ENCODE assay signal across 13 cellular contexts in the genomic region with DNA sequence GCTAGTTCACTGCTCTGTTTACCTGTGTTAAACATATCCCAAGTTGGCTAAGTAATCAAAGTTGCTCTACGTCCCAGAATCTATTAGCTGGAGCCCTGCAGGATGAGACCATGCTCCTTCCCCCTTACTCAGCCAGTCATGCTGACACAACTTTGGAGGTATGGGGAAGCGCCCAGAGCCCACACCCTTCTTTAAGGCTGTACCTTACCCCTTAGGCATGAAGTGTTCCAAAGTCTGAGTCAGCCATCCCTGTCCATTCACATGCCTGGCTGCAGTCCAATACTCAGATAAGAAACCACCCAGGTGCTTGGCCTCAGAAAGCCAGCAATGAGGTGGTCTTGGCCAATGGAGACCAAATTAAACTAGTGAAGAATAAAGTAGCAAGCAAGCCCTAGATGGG.
DNase-seq lines count a peak whose midpoint lies in the region; ATAC-seq and TF ChIP-seq lines count a peak whose summit lies in the region.
"Had no signal": no experiment of that assay in that cellular context is flagged by ENCODE, and none has a peak within 500 bp of the region (broad histone marks: within the 10 kb centered on the region; RNA-seq: fewer than 3 reads in every experiment).

No MANE protein-coding gene starts in this region.

- H3K4me1 ChIP-seq in mammary epithelial cell (ENCODE audit: insufficient read depth, low read length) (peaks cover 33% of the 10 kb centered on the region), lung (ENCODE audit: control insufficient read depth in 2 of 2, insufficient read depth in 2 of 2, low read length in 2 of 2) (no peaks in the 10 kb centered on the region)

- CTCF ChIA-PET in Calu3 (lab: Charles Lee), result interaction anchor here (0.6 to 2.1 kb wide), 5 partner anchors 24 to 446 kb away, joined by 3 to 6 read pairs (median 4); no protein-coding TSS in a partner anchor
- CTCF ChIA-PET in mammary epithelial cell (lab: Charles Lee; ENCODE audit: low non-redundant PET), result no interaction called here

- TF ChIP-seq CTCF in Calu3 (IDR thresholded peaks at IDR 0.05; ENCODE audit: unreplicated experiment) (no peak), mammary epithelial cell (conservative IDR thresholded peaks at IDR 0.05 in 1 of 2, IDR thresholded peaks at IDR 0.05 in 1 of 2; ENCODE audit: extremely low read depth in 1 of 2, insufficient read depth in 1 of 2, low read depth in 1 of 2, low read length in 2 of 2) (no peak), lung (IDR thresholded peaks at IDR 0.05; ENCODE audit: control extremely low read depth, extremely low read depth) (no peak)

- 0% methylated on average over 2 of the region's 2 CpGs for WGBS in mammary epithelial cell (ENCODE audit: low coverage, missing lambda C conversion rate)
- 74 to 91% methylated on average over 2 of the region's 2 CpGs for WGBS in lung, 2 donors

- H3K27ac ChIP-seq in mammary epithelial cell (ENCODE audit: insufficient read depth, low read depth, low read length) (peak overlapping the region; percentile 97), lung (ENCODE audit: low read depth in 1 of 2, low read length in 1 of 2) (no peak overlapping the region)
- H3K27ac ChIP-seq: coronary artery had no signal

- intact Hi-C loops in Calu3 (cut with micrococcal nuclease; ENCODE audit: unreplicated experiment) (loop anchor here (1.0 to 5.0 kb wide), 4 partner anchors 38 to 552 kb away; no protein-coding TSS in a partner anchor), mammary epithelial cell (cut with micrococcal nuclease) (loop anchor here (1.0 to 5.0 kb wide), 5 partner anchors 120 to 554 kb away; no protein-coding TSS in a partner anchor)

- H3K36me3 Mint-ChIP-seq in Calu3 (ENCODE audit: insufficient read depth, unreplicated experiment), result peaks cover 12% of the 10 kb centered on the region

- H3K4me3 Mint-ChIP-seq in Calu3 (ENCODE audit: low read depth, unreplicated experiment), result no peak overlapping the region

- no peaks in the 10 kb centered on the region for H3K27me3 ChIP-seq in MG63
- no peaks in the 10 kb centered on the region for H3K27me3 ChIP-seq in mammary epithelial cell (ENCODE audit: insufficient read depth, low read length)
- H3K27me3 ChIP-seq in lung (ENCODE audit: control insufficient read depth, insufficient read depth), result no peaks in the 10 kb centered on the region

- no peaks in the 10 kb centered on the region for H3K79me2 ChIP-seq in mammary epithelial cell (ENCODE audit: insufficient read depth, low read length)

- H3K27me3 Mint-ChIP-seq in Calu3 (ENCODE audit: unreplicated experiment), result no peaks in the 10 kb centered on the region

- peak overlapping the region; percentile 85 for H3K27ac Mint-ChIP-seq in Calu3 (ENCODE audit: unreplicated experiment)

- BruUV-seq in Calu3 (replicated peaks; lab: Mats Ljungman, UMichigan) (no TSS peak), mammary epithelial cell (replicated peaks; lab: Mats Ljungman, UMichigan) (no TSS peak)

- H3K9me3 ChIP-seq in MG63, result no peaks in the 10 kb centered on the region
- no peaks in the 10 kb centered on the region for H3K9me3 ChIP-seq in mammary epithelial cell (replicated peaks; ENCODE audit: insufficient read depth, low read length)
- no peaks in the 10 kb centered on the region for H3K9me3 ChIP-seq in lung (ENCODE audit: control insufficient read depth in 2 of 2, insufficient read depth in 1 of 2, low read length in 1 of 2)

- no peaks in the 10 kb centered on the region for H3K36me3 ChIP-seq in MG63
- no peaks in the 10 kb centered on the region for H3K36me3 ChIP-seq in mammary epithelial cell (ENCODE audit: insufficient read depth, low read length)
- no peaks in the 10 kb centered on the region for H3K36me3 ChIP-seq in lung (ENCODE audit: control insufficient read depth in 2 of 2, insufficient read depth in 2 of 2, low read length in 2 of 2)

- no peaks in the 10 kb centered on the region for H4K20me1 ChIP-seq in mammary epithelial cell (ENCODE audit: insufficient read depth, low read length)

- DNase-seq in Calu3, result peak; percentile 91
- peak; percentile 57 for DNase-seq in MG63
- peak; percentile 97 for DNase-seq in mammary epithelial cell
- no peak for DNase-seq in lung (ENCODE audit: low spot score)
- no peak for DNase-seq in KG1 (lab: John Stamatoyannopoulos, UW)
- no peak for DNase-seq in hypothalamus (lab: John Stamatoyannopoulos, UW)
- DNase-seq: activated CD4-positive, alpha-beta T cell treated with anti-CD3 and anti-CD28 coated beads, Interleukin-2, amount 50 U/mL, for 1 hour; foreskin melanocyte; NCI-H524; SW 1271 had no signal

- peak overlapping the region; percentile 58 for H3K4me2 ChIP-seq in mammary epithelial cell (ENCODE audit: insufficient read depth, low read depth, low read length)

- peak overlapping the region; percentile 33 for H2AFZ ChIP-seq in mammary epithelial cell (ENCODE audit: low read depth, low read length)

- peaks cover 52% of the 10 kb centered on the region for H3K4me1 Mint-ChIP-seq in Calu3 (ENCODE audit: low read depth, unreplicated experiment)

- ATAC-seq in lung (ENCODE audit: insufficient read depth, low FRiP score) (peak; percentile 20), HG03095 (IDR thresholded peaks at IDR 0.05; ENCODE audit: unreplicated experiment) (no peak), GM21529 (IDR thresholded peaks at IDR 0.05; ENCODE audit: unreplicated experiment) (no peak)

- dilution Hi-C loops in mammary epithelial cell (cut with HindIII; ENCODE audit: low sequenced_read_pairs), result loop anchor here (5.0 kb wide), 2 partner anchors 41 to 76 kb away; no protein-coding TSS in a partner anchor

- peak overlapping the region; percentile 73 for H3K9ac ChIP-seq in mammary epithelial cell (ENCODE audit: insufficient read depth, low read length)

- in situ Hi-C loops in mammary epithelial cell (cut with MboI; ENCODE audit: low sequenced_read_pairs in 2 of 2), result loop anchor here in 1 of 2 donors (10.0 kb wide), 1 partner anchor 192 kb away; no protein-coding TSS in a partner anchor

- H3K4me3 ChIP-seq in MG63, result no peak overlapping the region
- H3K4me3 ChIP-seq in mammary epithelial cell (replicated peaks in 1 of 3; ENCODE audit: insufficient read depth in 1 of 3, low read depth in 2 of 3, low read length in 3 of 3), result no peak overlapping the region
- no peak overlapping the region for H3K4me3 ChIP-seq in lung
- H3K4me3 ChIP-seq: coronary artery had no signal

- no peaks in the 10 kb centered on the region for H3K9me3 Mint-ChIP-seq in Calu3 (ENCODE audit: low read depth, unreplicated experiment)

Comparison
In these comparisons a context has a peak if more than half of its experiments do, and no peak if none do; other contexts are left out.
1. DNase-seq: peak in Calu3 (single experiment), MG63 (single experiment) and mammary epithelial cell (single experiment); none in lung (single experiment), KG1 (single experiment) and hypothalamus (0 of 51).